In the genomic region with DNA sequence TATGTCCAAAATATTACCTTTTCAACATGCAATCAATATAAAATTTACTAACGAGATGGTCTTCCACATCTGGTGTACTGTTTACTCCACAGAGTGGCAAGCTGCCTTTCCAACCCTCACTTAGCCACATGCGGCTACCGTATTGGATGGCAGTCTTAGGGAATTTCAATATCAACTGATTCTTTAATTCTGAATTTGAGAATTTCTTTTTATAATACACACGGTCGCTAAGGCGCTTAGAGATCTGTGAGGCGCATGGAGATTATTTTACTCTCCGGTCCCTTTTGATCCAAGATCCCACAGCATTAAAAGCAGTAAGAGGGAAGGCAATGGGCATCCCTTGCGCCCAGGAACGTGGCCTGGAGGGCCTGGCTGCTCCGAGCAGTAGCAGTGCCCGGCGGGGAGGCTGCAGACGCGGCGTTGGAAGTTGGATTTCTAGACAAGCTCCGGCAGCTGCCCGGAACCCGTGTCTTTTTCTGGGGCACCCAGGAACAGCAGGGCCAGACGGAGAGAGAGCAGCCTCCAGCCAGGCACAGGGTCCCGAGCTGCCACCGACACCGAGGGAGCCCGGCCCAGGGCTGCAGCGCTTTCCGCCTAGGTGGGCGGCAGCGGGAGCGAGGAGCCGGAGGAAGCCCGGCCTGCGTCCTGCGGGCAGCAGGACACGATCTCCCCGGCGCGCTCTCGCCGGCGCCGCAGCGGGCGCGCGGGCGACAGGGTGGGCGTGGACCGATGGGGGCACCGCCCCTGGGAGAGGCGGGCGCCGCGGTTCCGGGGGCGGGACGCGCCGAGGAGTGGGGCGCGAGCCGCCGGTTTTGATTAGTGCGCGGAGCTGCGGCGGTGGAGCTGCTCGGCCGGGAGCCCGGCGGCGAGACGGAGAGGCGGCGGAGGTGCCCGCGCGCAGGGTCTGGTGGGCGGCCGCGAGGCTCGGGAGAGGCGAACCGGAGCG, we compare ENCODE assay signal across 8 cellular contexts. TPM values are rescaled to one million over a fixed set of nuclear protein-coding genes. Genes with fewer than 3 reads are reported as not detected.
A peak's percentile ranks its signal among the peaks of the same experiment; 100 is the strongest.
DNase-seq lines count a peak whose midpoint lies in the region; TF ChIP-seq lines count a peak whose summit lies in the region.

A gene (plus strand): TSS at position 819 of the 946 bp plus-strand sequence. CDS start 402 bp downstream, outside the sequence.

- peak within 1 kb of the TSS; percentile 83 for H3K27ac ChIP-seq in GM23248

- H3K27me3 ChIP-seq in GM23248 (replicated peaks; ENCODE audit: insufficient read depth) (no peaks in the 10 kb centered on the region), neuron (ENCODE audit: insufficient read depth, low read length) (no peaks in the 10 kb centered on the region)

- peak within 1 kb of the TSS; percentile 88 for H3K9ac ChIP-seq in GM23248

- H3K9me3 ChIP-seq in GM23248 (ENCODE audit: low read depth) = no peaks in the 10 kb centered on the region
- no peaks in the 10 kb centered on the region for H3K9me3 ChIP-seq in neuron (ENCODE audit: low read length)

- H3F3A ChIP-seq in GM23248 (ENCODE audit: insufficient read depth) = peaks cover 47% of the 10 kb centered on the region

- H3K4me1 ChIP-seq in GM23248 (ENCODE audit: insufficient read depth) = peaks cover 13% of the 10 kb centered on the region
- peaks cover 19% of the 10 kb centered on the region for H3K4me1 ChIP-seq in neuron (ENCODE audit: insufficient read depth, low read length)

- H3K4me3 ChIP-seq in GM23248 (peak within 1 kb of the TSS; percentile 99), LNCaP clone FGC (ENCODE audit: low read depth, low read length) (peak within 1 kb of the TSS; percentile 73), fibroblast of villous mesenchyme (ENCODE audit: low read depth, low read length) (peak within 1 kb of the TSS; percentile 87), neuron (ENCODE audit: low read length) (peak within 1 kb of the TSS; percentile 97)

- H2AFZ ChIP-seq in GM23248 (peak within 1 kb of the TSS; percentile 67), neuron (ENCODE audit: low read depth, low read length) (peak within 1 kb of the TSS; percentile 79)

- in situ Hi-C loops in GM23248 (cut with MboI) = no loop called here

- H4K20me1 ChIP-seq in GM23248 (ENCODE audit: insufficient read depth) = no peaks in the 10 kb centered on the region

- no peak for TF ChIP-seq CTCF in LNCaP clone FGC (IDR thresholded peaks at IDR 0.05; ENCODE audit: control insufficient read depth, extremely low read depth, insufficient read depth)
- no peak for TF ChIP-seq CTCF in fibroblast of villous mesenchyme (IDR thresholded peaks at IDR 0.05; ENCODE audit: insufficient read depth, low read depth, low read length)

- H3K9me2 ChIP-seq in GM23248 (ENCODE audit: insufficient read depth) = no peaks in the 10 kb centered on the region

- 1% methylated on average over 39 to 72 of the region's 84 CpGs for WGBS in GM23248 (ENCODE audit: low coverage in 1 of 2, low lambda C conversion rate in 2 of 2, missing lambda C conversion rate in 2 of 2), 2 experiments

- peak; percentile 98 for DNase-seq in Daoy (ENCODE audit: low read depth)
- DNase-seq in GM23248 = peak; percentile 96
- peak; percentile 47 for DNase-seq in LNCaP clone FGC (ENCODE audit: low read depth)
- peak; percentile 65 for DNase-seq in SHP77 treated with DMSO at 0.1 percent for 48 hours (lab: John Stamatoyannopoulos, UW)
- peak; percentile 81 for DNase-seq in activated gamma-delta T cell treated with Interleukin-2 at 50 U/mL for 16 hours
- DNase-seq in fibroblast of villous mesenchyme (ENCODE audit: low read depth) = peak; percentile 89
- DNase-seq in stromal cell of bone marrow (ENCODE audit: low read depth) = peak; percentile 80

- H3K79me2 ChIP-seq in GM23248 (ENCODE audit: insufficient read depth) = peaks cover 64% of the 10 kb centered on the region

- 0 out of 2 replicates have a peak, but pooled peaks cover 3% of the 10 kb centered on the region for H3K36me3 ChIP-seq in GM23248 (ENCODE audit: low read depth)
- no peaks in the 10 kb centered on the region for H3K36me3 ChIP-seq in neuron (ENCODE audit: insufficient read depth, low read length)

- H3K4me2 ChIP-seq in GM23248 (ENCODE audit: unreplicated experiment) = peak within 1 kb of the TSS; percentile 87

RNA-seq across cellular contexts. Expression of the gene that starts here (rescaled TPM):
- 235 and 250 TPM in 2 replicates for total RNA-seq in Daoy (2014; rRNA removed; shearing (Covaris generic))
- 148 and 172 TPM in 2 replicates for total RNA-seq in GM23248 (2014; rRNA removed; shearing (Covaris generic))
- 73.1 and 73.6 TPM in 2 replicates for polyA plus RNA-seq in GM23248 (2016; fragmentation: Nextera tagmentation; extraction: Ambion mirVana)
- 179 and 399 TPM in 2 replicates for total RNA-seq in fibroblast of villous mesenchyme

Comparison
In these comparisons a context has a peak if more than half of its experiments do, and no peak if none do; other contexts are left out.
1. Peak in every context shown above with its lines: DNase-seq, H3K4me3 ChIP-seq and H3K27ac ChIP-seq.
2. DNase-seq: peak in every context shown above with its lines; median percentile 98 in Daoy; 96 in GM23248; 89 in fibroblast of villous mesenchyme; 81 in activated gamma-delta T cell treated with Interleukin-2 at 50 U/mL for 16 hours; 80 in stromal cell of bone marrow; 65 in SHP77 treated with DMSO at 0.1 percent for 48 hours; 47 in LNCaP clone FGC.